Comparison of ENCODE assay signal across 8 cellular contexts in the genomic region with DNA sequence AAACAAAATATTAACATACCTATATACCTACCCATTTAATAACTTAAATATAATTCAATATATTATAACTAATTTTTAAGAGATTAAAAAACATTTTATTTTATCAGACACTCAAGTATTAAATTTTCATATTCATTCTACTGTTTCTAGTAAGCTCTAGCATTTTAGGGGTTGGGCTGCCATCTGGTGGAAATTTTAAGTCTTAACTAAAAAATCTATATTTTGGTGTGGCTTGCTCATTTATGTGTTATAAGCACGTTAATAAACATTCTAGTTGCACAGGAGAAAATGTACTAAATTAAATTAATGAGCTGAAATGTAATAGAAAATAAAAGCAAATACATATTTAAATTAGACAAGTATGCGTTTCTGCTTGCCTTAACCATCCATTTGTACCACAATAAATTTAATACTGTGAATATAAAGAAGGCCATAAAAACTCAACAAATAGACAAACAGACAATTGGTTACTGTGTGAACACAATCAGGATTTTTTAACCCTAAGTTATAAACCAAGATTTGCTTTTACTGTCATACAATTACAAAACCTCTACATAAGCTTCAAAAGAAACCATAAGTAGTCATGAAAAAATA.
DNase-seq lines count a peak whose midpoint lies in the region; ATAC-seq, FAIRE-seq and TF ChIP-seq lines count a peak whose summit lies in the region.

No MANE protein-coding gene starts in this region.

- H3K27ac ChIP-seq in A549 = no peak overlapping the region
- H3K27ac ChIP-seq in coronary artery = no peak overlapping the region

- CTCF ChIA-PET in A549 (lab: Yijun Ruan, JAX) = interaction anchor here (0.9 to 1.8 kb wide), 4 partner anchors 10 to 294 kb away, joined by 3 to 5 read pairs (median 4); no protein-coding TSS in a partner anchor

- intact Hi-C loops in lower leg skin (cut with DNase I; ENCODE audit: low total_unique reads) = no loop called here

- WGBS in A549 (ENCODE audit: missing lambda C conversion rate) = 4% methylated on average over 2 of the region's 2 CpGs
- 17 to 21% methylated on average over 2 of the region's 2 CpGs for WGBS in lower leg skin, 2 donors

- TF ChIP-seq RAD21 in A549 (conservative IDR thresholded peaks at IDR 0.05 in 1 of 2, IDR thresholded peaks at IDR 0.05 in 1 of 2) (peak; percentile 81 to 90), Ishikawa (IDR thresholded peaks at IDR 0.05; ENCODE audit: low read depth) (peak; percentile 80)

- H3K4me3 ChIP-seq in A549 (no peak overlapping the region), coronary artery (no peak overlapping the region), lower leg skin (ENCODE audit: low read depth, poor library complexity, severe bottlenecking) (no peak overlapping the region)

- ATAC-seq in A549 (no peak), HG03520 (IDR thresholded peaks at IDR 0.05; ENCODE audit: unreplicated experiment) (no peak)

- FAIRE-seq in A549 (lab: Jason Lieb, UNC) = no peak

- peak; percentile 5 to 67 for DNase-seq in A549 (ENCODE audit: low read depth in 1 of 2, low spot score in 1 of 2)
- DNase-seq in NOMO-1 treated with dmso at 0.1 percent for 144 hours (lab: John Stamatoyannopoulos, UW; ENCODE audit: unreplicated experiment) = peak; percentile 45
- no peak for DNase-seq in coronary artery (ENCODE audit: low spot score)
- peak; percentile 58 for DNase-seq in pons (ENCODE audit: low spot score)
- DNase-seq in lower leg skin (ENCODE audit: low spot score in 2 of 2) = no peak
- no peak for DNase-seq in stimulated activated naive CD4-positive, alpha-beta T cell treated with Interleukin-2 at 50 U/mL for 16 hours (lab: John Stamatoyannopoulos, UW)

- no peak overlapping the region for H3K4me2 ChIP-seq in A549

- POLR2A ChIA-PET in A549 (lab: Yijun Ruan, JAX) = interaction anchor here (0.6 kb wide), 1 partner anchor 1295 kb away, joined by 4 read pairs; no protein-coding TSS in a partner anchor

- TF ChIP-seq EP300 in A549 (IDR thresholded peaks at IDR 0.05) (no peak), Ishikawa (IDR thresholded peaks at IDR 0.05; ENCODE audit: borderline replicate concordance) (no peak)

- TF ChIP-seq POLR2A in A549 (IDR thresholded peaks at IDR 0.05; ENCODE audit: low read length) (no peak), lower leg skin (IDR thresholded peaks at IDR 0.05) (no peak)

- TF ChIP-seq CTCF in A549 (IDR thresholded peaks at IDR 0.05) (peak; percentile 73), coronary artery (IDR thresholded peaks at IDR 0.05) (peak; percentile 53), lower leg skin (IDR thresholded peaks at IDR 0.05) (no peak)

- H3K4me1 ChIP-seq in A549 = no peaks in the 10 kb centered on the region

- H3K9me3 ChIP-seq in A549 = no peaks in the 10 kb centered on the region

TF ChIP-seq in A549, 52 proteins besides CTCF, POLR2A, EP300 and RAD21:
- TF ChIP-seq FOSL2 (IDR thresholded peaks at IDR 0.05) = no peak
- no peak for TF ChIP-seq FOSL2 (CRISPR knock-in tag; IDR thresholded peaks at IDR 0.05)
- TF ChIP-seq SMC3 (IDR thresholded peaks at IDR 0.05) = peak; percentile 87
TF ChIP-seq in A549: peak in this region for 1.

TF ChIP-seq in Ishikawa, 13 proteins besides CTCF, POLR2A, EP300 and RAD21:
- TF ChIP-seq CREB1 (IDR thresholded peaks at IDR 0.05; ENCODE audit: low read depth) (no peak), FOXM1 (IDR thresholded peaks at IDR 0.05; ENCODE audit: borderline replicate concordance, low read depth) (0 out of 2 replicates have a peak, but pooled peaks have one; percentile 8)

Comparison
In these comparisons a context has a peak if more than half of its experiments do, and no peak if none do; other contexts are left out.
1. DNase-seq: peak in A549 (2 of 2), NOMO-1 treated with dmso at 0.1 percent for 144 hours (single experiment) and pons (single experiment); none in coronary artery (single experiment), lower leg skin (0 of 2) and stimulated activated naive CD4-positive, alpha-beta T cell treated with Interleukin-2 at 50 U/mL for 16 hours (single experiment).
2. CTCF ChIP-seq: peak in A549 (single experiment) and coronary artery (single experiment); none in lower leg skin (0 of 3).